Comparison of ENCODE assay signal across 1 cellular context in the genomic region with DNA sequence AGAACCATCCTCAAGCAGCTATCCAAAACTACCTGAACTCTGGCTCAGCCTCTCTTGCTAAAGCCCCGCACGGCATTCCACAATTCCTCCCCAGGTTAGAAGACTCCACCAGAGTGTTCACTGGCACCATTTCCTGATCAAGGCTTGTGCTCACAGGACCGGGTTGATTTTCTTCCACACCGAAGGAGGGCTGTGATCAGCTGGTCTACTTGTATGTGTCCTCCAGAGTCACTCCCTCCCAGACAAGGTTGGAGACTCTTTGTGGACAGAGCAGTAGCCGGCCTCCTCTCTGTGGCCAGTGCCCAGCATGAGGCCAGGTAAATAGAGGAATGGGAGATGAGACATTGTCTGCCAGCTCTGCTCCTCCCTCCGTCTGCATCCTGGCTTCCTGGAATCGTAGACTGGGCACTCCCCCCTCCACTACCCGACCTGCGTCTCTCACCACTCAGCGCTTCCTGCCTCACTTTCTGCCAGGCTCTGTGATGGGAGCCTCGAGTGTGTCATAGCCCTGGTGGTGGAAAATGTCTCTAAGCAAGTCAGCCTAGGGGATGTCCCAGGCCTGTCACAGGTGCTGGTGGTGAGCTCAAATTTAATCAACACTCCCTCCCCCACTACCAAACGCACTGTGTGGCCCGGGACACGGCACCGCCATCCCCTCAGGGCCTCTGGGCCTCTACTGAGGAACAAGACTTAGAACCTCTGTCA.
TF ChIP-seq lines count a peak whose summit lies in the region.

No MANE protein-coding gene starts in this region.

TF ChIP-seq in WTC11, 78 proteins besides CTCF, POLR2A, EP300 and RAD21 (continued from another document):
- TF ChIP-seq, protein P1, sequence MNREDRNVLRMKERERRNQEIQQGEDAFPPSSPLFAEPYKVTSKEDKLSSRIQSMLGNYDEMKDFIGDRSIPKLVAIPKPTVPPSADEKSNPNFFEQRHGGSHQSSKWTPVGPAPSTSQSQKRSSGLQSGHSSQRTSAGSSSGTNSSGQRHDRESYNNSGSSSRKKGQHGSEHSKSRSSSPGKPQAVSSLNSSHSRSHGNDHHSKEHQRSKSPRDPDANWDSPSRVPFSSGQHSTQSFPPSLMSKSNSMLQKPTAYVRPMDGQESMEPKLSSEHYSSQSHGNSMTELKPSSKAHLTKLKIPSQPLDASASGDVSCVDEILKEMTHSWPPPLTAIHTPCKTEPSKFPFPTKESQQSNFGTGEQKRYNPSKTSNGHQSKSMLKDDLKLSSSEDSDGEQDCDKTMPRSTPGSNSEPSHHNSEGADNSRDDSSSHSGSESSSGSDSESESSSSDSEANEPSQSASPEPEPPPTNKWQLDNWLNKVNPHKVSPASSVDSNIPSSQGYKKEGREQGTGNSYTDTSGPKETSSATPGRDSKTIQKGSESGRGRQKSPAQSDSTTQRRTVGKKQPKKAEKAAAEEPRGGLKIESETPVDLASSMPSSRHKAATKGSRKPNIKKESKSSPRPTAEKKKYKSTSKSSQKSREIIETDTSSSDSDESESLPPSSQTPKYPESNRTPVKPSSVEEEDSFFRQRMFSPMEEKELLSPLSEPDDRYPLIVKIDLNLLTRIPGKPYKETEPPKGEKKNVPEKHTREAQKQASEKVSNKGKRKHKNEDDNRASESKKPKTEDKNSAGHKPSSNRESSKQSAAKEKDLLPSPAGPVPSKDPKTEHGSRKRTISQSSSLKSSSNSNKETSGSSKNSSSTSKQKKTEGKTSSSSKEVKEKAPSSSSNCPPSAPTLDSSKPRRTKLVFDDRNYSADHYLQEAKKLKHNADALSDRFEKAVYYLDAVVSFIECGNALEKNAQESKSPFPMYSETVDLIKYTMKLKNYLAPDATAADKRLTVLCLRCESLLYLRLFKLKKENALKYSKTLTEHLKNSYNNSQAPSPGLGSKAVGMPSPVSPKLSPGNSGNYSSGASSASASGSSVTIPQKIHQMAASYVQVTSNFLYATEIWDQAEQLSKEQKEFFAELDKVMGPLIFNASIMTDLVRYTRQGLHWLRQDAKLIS (CRISPR knock-in tag; IDR thresholded peaks at IDR 0.05; ENCODE audit: borderline replicate concordance): no peak
- TF ChIP-seq, protein P2, sequence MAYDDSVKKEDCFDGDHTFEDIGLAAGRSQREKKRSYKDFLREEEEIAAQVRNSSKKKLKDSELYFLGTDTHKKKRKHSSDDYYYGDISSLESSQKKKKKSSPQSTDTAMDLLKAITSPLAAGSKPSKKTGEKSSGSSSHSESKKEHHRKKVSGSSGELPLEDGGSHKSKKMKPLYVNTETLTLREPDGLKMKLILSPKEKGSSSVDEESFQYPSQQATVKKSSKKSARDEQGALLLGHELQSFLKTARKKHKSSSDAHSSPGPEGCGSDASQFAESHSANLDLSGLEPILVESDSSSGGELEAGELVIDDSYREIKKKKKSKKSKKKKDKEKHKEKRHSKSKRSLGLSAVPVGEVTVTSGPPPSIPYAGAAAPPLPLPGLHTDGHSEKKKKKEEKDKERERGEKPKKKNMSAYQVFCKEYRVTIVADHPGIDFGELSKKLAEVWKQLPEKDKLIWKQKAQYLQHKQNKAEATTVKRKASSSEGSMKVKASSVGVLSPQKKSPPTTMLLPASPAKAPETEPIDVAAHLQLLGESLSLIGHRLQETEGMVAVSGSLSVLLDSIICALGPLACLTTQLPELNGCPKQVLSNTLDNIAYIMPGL (CRISPR knock-in tag; IDR thresholded peaks at IDR 0.05): no peak
- TF ChIP-seq HMGA2 (CRISPR knock-in tag; IDR thresholded peaks at IDR 0.05) (no peak), ZNF263 (CRISPR knock-in tag; IDR thresholded peaks at IDR 0.05; ENCODE audit: low read depth) (no peak), ZNF671 (CRISPR knock-in tag; IDR thresholded peaks at IDR 0.05) (no peak), GTF2I (CRISPR knock-in tag; conservative IDR thresholded peaks at IDR 0.05) (no peak), JUN (CRISPR knock-in tag; IDR thresholded peaks at IDR 0.05) (no peak), ZNF317 (CRISPR knock-in tag; IDR thresholded peaks at IDR 0.05; ENCODE audit: borderline replicate concordance, low read depth) (no peak), SOX15 (CRISPR knock-in tag; IDR thresholded peaks at IDR 0.05) (no peak)
- TF ChIP-seq, protein P3, sequence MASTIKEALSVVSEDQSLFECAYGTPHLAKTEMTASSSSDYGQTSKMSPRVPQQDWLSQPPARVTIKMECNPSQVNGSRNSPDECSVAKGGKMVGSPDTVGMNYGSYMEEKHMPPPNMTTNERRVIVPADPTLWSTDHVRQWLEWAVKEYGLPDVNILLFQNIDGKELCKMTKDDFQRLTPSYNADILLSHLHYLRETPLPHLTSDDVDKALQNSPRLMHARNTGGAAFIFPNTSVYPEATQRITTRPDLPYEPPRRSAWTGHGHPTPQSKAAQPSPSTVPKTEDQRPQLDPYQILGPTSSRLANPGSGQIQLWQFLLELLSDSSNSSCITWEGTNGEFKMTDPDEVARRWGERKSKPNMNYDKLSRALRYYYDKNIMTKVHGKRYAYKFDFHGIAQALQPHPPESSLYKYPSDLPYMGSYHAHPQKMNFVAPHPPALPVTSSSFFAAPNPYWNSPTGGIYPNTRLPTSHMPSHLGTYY (CRISPR knock-in tag; IDR thresholded peaks at IDR 0.05): no peak
